Comparison of ENCODE assay signal across 8 cellular contexts in genomic region chr2:218895758-218896500, GRCh38. TPM values are rescaled to one million over a fixed set of nuclear protein-coding genes. Genes with fewer than 3 reads are reported as not detected.
A peak's percentile ranks its signal among the peaks of the same experiment; 100 is the strongest.
DNase-seq lines count a peak whose midpoint lies in the region; ATAC-seq and TF ChIP-seq lines count a peak whose summit lies in the region.

No MANE protein-coding gene starts in this region.

- H3K4me1 Mint-ChIP-seq in CD8-positive, alpha-beta T cell (ENCODE audit: low read depth): peaks cover 53% of the 10 kb centered on the region
- H3K4me1 Mint-ChIP-seq in effector memory CD8-positive, alpha-beta T cell (ENCODE audit: low read depth in 2 of 2): peaks cover 43 to 52% of the 10 kb centered on the region in 2 donors

- peaks cover 17% of the 10 kb centered on the region for H3K27me3 Mint-ChIP-seq in CD8-positive, alpha-beta T cell (ENCODE audit: low read depth)
- H3K27me3 Mint-ChIP-seq in effector memory CD8-positive, alpha-beta T cell: peaks cover 14 to 21% of the 10 kb centered on the region in 2 donors

- intact Hi-C loops in CD8-positive, alpha-beta T cell (cut with DNase I, micrococcal nuclease): loop anchor here (1.0 to 5.0 kb wide), 4 partner anchors 186 to 679 kb away; partner anchors contain the start of genes CTDSP1 (in 2 of the 2), ARPC2 (in 1 of the 2), CNPPD1 (in 1 of the 2) and RETREG2 (in 1 of the 2)

- peak overlapping the region; percentile 80 for H3K4me3 Mint-ChIP-seq in CD8-positive, alpha-beta T cell
- peak overlapping the region; percentile 82 for H3K4me3 Mint-ChIP-seq in effector memory CD8-positive, alpha-beta T cell

- POLR2A ChIA-PET in CD8-positive, alpha-beta T cell (lab: Charles Lee): interaction anchor here (1.1 to 9.5 kb wide), 3 partner anchors 14 to 35 kb away, joined by 3 to 272 read pairs (median 3); partner anchors contain the start of gene WNT10A

- H3K27ac ChIP-seq in CD8-positive, alpha-beta T cell (ENCODE audit: low read depth, low read length): no peak overlapping the region

- H3K36me3 ChIP-seq in CD8-positive, alpha-beta T cell (ENCODE audit: insufficient read depth, low read length): no peaks in the 10 kb centered on the region

- DNase-seq in CD8-positive, alpha-beta T cell: no peak
- DNase-seq in effector memory CD8-positive, alpha-beta T cell: no peak
- no peak for DNase-seq in inferior parietal cortex (ENCODE audit: extremely low spot score)
- no peak for DNase-seq in NCI-H187 (lab: John Stamatoyannopoulos, UW)
- no peak for DNase-seq in stimulated activated CD4-positive, alpha-beta T cell treated with anti-CD3 and anti-CD28 coated beads, Interleukin-2, amount 100 ng/mL, for 24 hours

- CTCF ChIA-PET in CD8-positive, alpha-beta T cell (lab: Charles Lee): interaction anchor here (2.7 to 30.3 kb wide), 4 partner anchors 11 to 43 kb away, joined by 20 to 1148 read pairs (median 70); partner anchors contain the start of gene WNT10A

- H3K9me3 ChIP-seq in CD8-positive, alpha-beta T cell (ENCODE audit: low read length): no peaks in the 10 kb centered on the region

- peak overlapping the region; percentile 84 for H3K27ac Mint-ChIP-seq in CD8-positive, alpha-beta T cell
- peak overlapping the region; percentile 93 to 94 for H3K27ac Mint-ChIP-seq in effector memory CD8-positive, alpha-beta T cell

- no peaks in the 10 kb centered on the region for H3K27me3 ChIP-seq in CD8-positive, alpha-beta T cell (ENCODE audit: insufficient read depth, low read length)

- no peak for TF ChIP-seq CTCF in CD8-positive, alpha-beta T cell (IDR thresholded peaks at IDR 0.05)

- H3K9me3 Mint-ChIP-seq in CD8-positive, alpha-beta T cell: no peaks in the 10 kb centered on the region
- H3K9me3 Mint-ChIP-seq in effector memory CD8-positive, alpha-beta T cell: no peaks in the 10 kb centered on the region

- peaks cover 69% of the 10 kb centered on the region for H3K4me1 ChIP-seq in CD8-positive, alpha-beta T cell (ENCODE audit: insufficient read depth, low read length)

- H3K4me3 ChIP-seq in CD8-positive, alpha-beta T cell (ENCODE audit: low read depth, low read length): no peak overlapping the region

- no peaks in the 10 kb centered on the region for H3K36me3 Mint-ChIP-seq in CD8-positive, alpha-beta T cell
- peaks cover 65% of the 10 kb centered on the region for H3K36me3 Mint-ChIP-seq in effector memory CD8-positive, alpha-beta T cell (ENCODE audit: insufficient read depth)

- no peak for ATAC-seq in CD8-positive, alpha-beta T cell
- peak; percentile 8 for ATAC-seq in GM21423 (IDR thresholded peaks at IDR 0.05; ENCODE audit: unreplicated experiment)
- ATAC-seq in HG03565 (IDR thresholded peaks at IDR 0.05; ENCODE audit: unreplicated experiment): peak; percentile 11
- ATAC-seq in effector memory CD8-positive, alpha-beta T cell (replicated peaks): no peak
- no peak for ATAC-seq in GM18858 (IDR thresholded peaks at IDR 0.05; ENCODE audit: unreplicated experiment)

RNA-seq across cellular contexts. Expression of gene WNT10A, which starts 15.3 kb away (rescaled TPM):
- 1 to 10 TPM; 4.9 to 6.6 TPM for total RNA-seq in CD8-positive, alpha-beta T cell

RNA-seq across cellular contexts. Expression of gene WNT6, which starts 36.3 kb away (rescaled TPM):
- not detected for total RNA-seq in CD8-positive, alpha-beta T cell

Comparison
In these comparisons a context has a peak if more than half of its experiments do, and no peak if none do; other contexts are left out.
1. ATAC-seq: peak in GM21423 (single experiment) and HG03565 (single experiment); none in CD8-positive, alpha-beta T cell (single experiment), effector memory CD8-positive, alpha-beta T cell (single experiment) and GM18858 (single experiment).